Comparison of ENCODE assay signal across 21 cellular contexts in genomic region chr11:126182787-126183445, GRCh38.
"Had no signal": no experiment of that assay in that cellular context is flagged by ENCODE, and none has a peak within 500 bp of the region (broad histone marks: within the 10 kb centered on the region; RNA-seq: fewer than 3 reads in every experiment).

No MANE protein-coding gene starts in this region.

- H3K9me3 Mint-ChIP-seq: stimulated activated naive CD8-positive, alpha-beta T cell treated with anti-CD3 and anti-CD28 coated beads, Interleukin-15, amount 100 ng/mL, for 72 hours had no signal

- H3K4me1 ChIP-seq: heart right ventricle, neural progenitor cell, testis, upper lobe of right lung, vagina had no signal

- H3K27me3 Mint-ChIP-seq: naive thymus-derived CD4-positive, alpha-beta T cell; progenitor cell of endocrine pancreas; stimulated activated naive B cell treated with anti-CD40 and anti-IgM and Interleukin-4, amounts not matched to agents 10 μg/mL and 1 μg/mL and 100 μg/mL, for 72 hours; stimulated activated naive CD8-positive, alpha-beta T cell treated with anti-CD3 and anti-CD28 coated beads, Interleukin-15, amount 100 ng/mL, for 72 hours had no signal

- H3K4me3 Mint-ChIP-seq: naive thymus-derived CD4-positive, alpha-beta T cell; neural progenitor cell; stimulated activated naive B cell treated with anti-CD40 and anti-IgM and Interleukin-4, amounts not matched to agents 10 μg/mL and 1 μg/mL and 100 μg/mL, for 72 hours; stimulated activated naive CD8-positive, alpha-beta T cell treated with anti-CD3 and anti-CD28 coated beads, Interleukin-15, amount 100 ng/mL, for 72 hours had no signal

- DNase-seq: effector memory CD4-positive, alpha-beta T cell; heart right ventricle; islet precursor cell; mammary epithelial cell; nucleus accumbens; right cardiac atrium; stimulated activated CD4-positive, alpha-beta T cell treated with anti-CD3 and anti-CD28 coated beads, Interleukin-4, amount 100 ng/mL, for 1 hour; stimulated activated naive B cell treated with anti-CD40 and anti-IgM and Interleukin-4, amounts not matched to agents 10 μg/mL and 1 μg/mL and 100 μg/mL, for 72 hours; stimulated activated naive CD8-positive, alpha-beta T cell treated with anti-CD3 and anti-CD28 coated beads, Interleukin-15, amount 100 ng/mL, for 72 hours; testis; upper lobe of right lung had no signal

- ATAC-seq: esophagus mucosa; heart right ventricle; left lobe of liver; naive thymus-derived CD4-positive, alpha-beta T cell; right cardiac atrium; stimulated activated naive B cell treated with anti-CD40 and anti-IgM and Interleukin-4, amounts not matched to agents 10 μg/mL and 1 μg/mL and 100 μg/mL, for 72 hours; upper lobe of right lung had no signal

- H3K4me2 ChIP-seq: neural progenitor cell, smooth muscle cell had no signal

- H2AFZ ChIP-seq: neural progenitor cell had no signal

- H3K4me3 ChIP-seq: coronary artery, heart right ventricle, neural progenitor cell, ovary, smooth muscle cell, testis, tibial nerve, upper lobe of right lung, vagina had no signal

- H3K27ac ChIP-seq: coronary artery, heart right ventricle, neural progenitor cell, ovary, testis, tibial nerve, upper lobe of right lung, vagina had no signal

- H3K36me3 ChIP-seq: neural progenitor cell, ovary, upper lobe of right lung, vagina had no signal

- H3K27ac Mint-ChIP-seq: neural progenitor cell; progenitor cell of endocrine pancreas; stimulated activated naive B cell treated with anti-CD40 and anti-IgM and Interleukin-4, amounts not matched to agents 10 μg/mL and 1 μg/mL and 100 μg/mL, for 72 hours; stimulated activated naive CD8-positive, alpha-beta T cell treated with anti-CD3 and anti-CD28 coated beads, Interleukin-15, amount 100 ng/mL, for 72 hours had no signal

- H3K9me3 ChIP-seq: ovary, testis, upper lobe of right lung, vagina had no signal
